In the genomic region with DNA sequence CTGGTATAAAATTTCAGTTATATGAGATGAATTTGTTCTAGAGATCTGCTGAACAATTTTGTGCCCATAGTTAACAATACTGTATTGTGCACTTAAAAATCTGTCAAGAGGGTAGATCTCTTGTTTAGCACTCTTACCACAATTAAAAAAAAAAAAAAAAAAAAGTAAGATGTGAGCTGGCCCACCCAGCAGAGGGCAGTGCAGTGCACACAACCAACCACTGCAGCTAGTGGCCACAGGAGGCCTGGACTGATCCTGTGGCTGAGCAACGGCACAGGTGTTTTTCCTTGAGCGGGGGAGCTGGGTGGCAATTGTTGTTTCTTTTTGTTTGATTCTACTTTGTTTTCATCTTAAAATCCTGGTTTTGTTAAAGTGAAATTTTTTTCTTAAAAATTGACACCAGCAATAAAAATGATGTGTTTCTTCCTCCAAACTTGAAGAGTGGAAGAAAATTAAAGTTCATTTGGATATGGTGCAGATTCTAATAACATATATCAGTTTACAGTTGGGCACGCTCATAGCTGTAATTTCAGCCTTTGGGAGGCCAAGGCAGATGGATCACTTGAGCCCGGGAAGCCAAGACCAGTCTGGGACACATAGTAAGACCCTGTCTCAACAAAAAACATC, we compare ENCODE assay signal across 8 cellular contexts.
DNase-seq lines count a peak whose midpoint lies in the region; ATAC-seq, FAIRE-seq and TF ChIP-seq lines count a peak whose summit lies in the region.

No MANE protein-coding gene starts in this region.

- no peak overlapping the region for H3K4me2 ChIP-seq in astrocyte (ENCODE audit: low read length)

- no peaks in the 10 kb centered on the region for H3K79me2 ChIP-seq in astrocyte (ENCODE audit: insufficient read depth, low read length)

- no peaks in the 10 kb centered on the region for H4K20me1 ChIP-seq in astrocyte (ENCODE audit: insufficient read depth, low read length)

- no peak overlapping the region for H3K27ac Mint-ChIP-seq in astrocyte (ENCODE audit: unreplicated experiment)

- peak; percentile 81 for ATAC-seq in GM21423 (IDR thresholded peaks at IDR 0.05; ENCODE audit: unreplicated experiment)
- no peak for ATAC-seq in GM21825 (IDR thresholded peaks at IDR 0.05; ENCODE audit: unreplicated experiment)

- H3K36me3 ChIP-seq in astrocyte (ENCODE audit: insufficient read depth, low read length) = no peaks in the 10 kb centered on the region

- peaks cover 2% of the 10 kb centered on the region for H3K4me1 Mint-ChIP-seq in astrocyte (ENCODE audit: low read depth, unreplicated experiment)

- no peak overlapping the region for H3K4me3 ChIP-seq in LNCaP clone FGC (ENCODE audit: low read depth, low read length)
- H3K4me3 ChIP-seq in astrocyte (ENCODE audit: insufficient read depth, low read depth, low read length) = no peak overlapping the region

- H3K27me3 ChIP-seq in astrocyte (ENCODE audit: insufficient read depth, low read length) = peaks cover under 1% of the 10 kb centered on the region

- no peak overlapping the region for H3K4me3 Mint-ChIP-seq in astrocyte (ENCODE audit: unreplicated experiment)

- no peak overlapping the region for H3K27ac ChIP-seq in astrocyte (ENCODE audit: low read depth, low read length)

- H3K9me3 Mint-ChIP-seq in astrocyte (ENCODE audit: unreplicated experiment) = peaks cover 13% of the 10 kb centered on the region

- H2AFZ ChIP-seq in astrocyte (ENCODE audit: low read depth, low read length) = no peak overlapping the region

- H3K27me3 Mint-ChIP-seq in astrocyte (ENCODE audit: low read depth, unreplicated experiment) = peaks cover 2% of the 10 kb centered on the region

- no peaks in the 10 kb centered on the region for H3K9me3 ChIP-seq in astrocyte (ENCODE audit: insufficient read depth, low read depth, low read length)

- H3K36me3 Mint-ChIP-seq in astrocyte (ENCODE audit: low read depth, unreplicated experiment) = no peaks in the 10 kb centered on the region

- H3K9ac ChIP-seq in astrocyte (ENCODE audit: low read length) = no peak overlapping the region

- TF ChIP-seq CTCF in D721Med (IDR thresholded peaks at IDR 0.05; ENCODE audit: insufficient read depth, missing control alignments) = peak; percentile 70
- TF ChIP-seq CTCF in LNCaP clone FGC (IDR thresholded peaks at IDR 0.05; ENCODE audit: control insufficient read depth, extremely low read depth, insufficient read depth) = peak; percentile 78
- peak; percentile 75 for TF ChIP-seq CTCF in astrocyte (IDR thresholded peaks at IDR 0.05; ENCODE audit: insufficient read depth, low read depth, low read length)

- H3K4me1 ChIP-seq in astrocyte (ENCODE audit: insufficient read depth, low read length) = no peaks in the 10 kb centered on the region

- FAIRE-seq in D721Med (lab: Jason Lieb, UNC) (no peak), astrocyte (lab: Jason Lieb, UNC) (no peak)

- no peak for DNase-seq in D721Med (ENCODE audit: insufficient read length, low spot score)
- peak; percentile 28 for DNase-seq in LNCaP clone FGC (ENCODE audit: low read depth)
- DNase-seq in T follicular helper cell (ENCODE audit: low read depth) = peak; percentile 33
- peak; percentile 19 for DNase-seq in astrocyte (ENCODE audit: low read depth)
- peak; percentile 9 for DNase-seq in iPS DF 4.7 (ENCODE audit: extremely low read depth, low spot score)
- peak; percentile 54 to 66 for DNase-seq in stimulated activated CD4-positive, alpha-beta T cell treated with anti-CD3 and anti-CD28 coated beads, Interleukin-2, amount 100 ng/mL, for 24 hours
